ENCODE assay signal across 8 cellular contexts in genomic region chr21:20998456-20998789, GRCh38. TPM values are rescaled to one million over a fixed set of nuclear protein-coding genes. Genes with fewer than 3 reads are reported as not detected.
DNase-seq lines count a peak whose midpoint lies in the region; ATAC-seq and TF ChIP-seq lines count a peak whose summit lies in the region.

No MANE protein-coding gene starts in this region.

- H3K4me1 ChIP-seq in adrenal gland (replicated peaks in 1 of 2) (peaks cover 15 to 42% of the 10 kb centered on the region in 2 donors), right lobe of liver (no peaks in the 10 kb centered on the region)

- H3K27me3 ChIP-seq in adrenal gland (no peaks in the 10 kb centered on the region), right lobe of liver (peaks cover 4% of the 10 kb centered on the region in 2 donors)

- H3K36me3 ChIP-seq in adrenal gland (replicated peaks in 1 of 2): no peaks in the 10 kb centered on the region
- no peaks in the 10 kb centered on the region for H3K36me3 ChIP-seq in right lobe of liver

- H3K9me3 ChIP-seq in adrenal gland (replicated peaks in 1 of 3): no peaks in the 10 kb centered on the region
- H3K9me3 ChIP-seq in right lobe of liver: no peaks in the 10 kb centered on the region

- H3K36me3 Mint-ChIP-seq in activated naive CD4-positive, alpha-beta T cell treated with anti-CD3 and anti-CD28 coated beads, Interleukin-2, amount 10 ng/mL, durations not matched to agents 7 days and 5 days: no peaks in the 10 kb centered on the region
- H3K36me3 Mint-ChIP-seq in type B pancreatic cell: no peaks in the 10 kb centered on the region

- TF ChIP-seq CTCF in adrenal gland (IDR thresholded peaks at IDR 0.05) (peak in 1 of 6 experiments; percentile 1), right lobe of liver (IDR thresholded peaks at IDR 0.05) (no peak), type B pancreatic cell (conservative IDR thresholded peaks at IDR 0.05) (no peak)

- 0 to 3% (median 1%) methylated on average over 13 to 14 of the region's 14 CpGs for WGBS in adrenal gland, 4 donors
- 2% methylated on average over 7 of the region's 14 CpGs for WGBS in right lobe of liver (ENCODE audit: insufficient coverage, low coverage, low lambda C conversion rate, missing lambda C conversion rate)

- no peaks in the 10 kb centered on the region for H3K9me3 Mint-ChIP-seq in activated naive CD4-positive, alpha-beta T cell treated with anti-CD3 and anti-CD28 coated beads, Interleukin-2, amount 10 ng/mL, durations not matched to agents 7 days and 5 days
- no peaks in the 10 kb centered on the region for H3K9me3 Mint-ChIP-seq in type B pancreatic cell

- H3K27me3 Mint-ChIP-seq in activated naive CD4-positive, alpha-beta T cell treated with anti-CD3 and anti-CD28 coated beads, Interleukin-2, amount 10 ng/mL, durations not matched to agents 7 days and 5 days: peaks cover 29% of the 10 kb centered on the region
- H3K27me3 Mint-ChIP-seq in type B pancreatic cell: peaks cover 46% of the 10 kb centered on the region

- H3K4me3 Mint-ChIP-seq in activated naive CD4-positive, alpha-beta T cell treated with anti-CD3 and anti-CD28 coated beads, Interleukin-2, amount 10 ng/mL, durations not matched to agents 7 days and 5 days: peak overlapping the region; percentile 61
- peak overlapping the region; percentile 90 for H3K4me3 Mint-ChIP-seq in type B pancreatic cell

- H3K27ac ChIP-seq in adrenal gland (peak overlapping the region in 4 of 5 donors; percentile 28 to 82 (median 68)), right lobe of liver (no peak overlapping the region)

- H3K4me3 ChIP-seq in adrenal gland (peak overlapping the region in 3 of 4 donors; percentile 50 to 86 (median 56)), right lobe of liver (peak overlapping the region; percentile 17 to 45 (median 43))

- TF ChIP-seq POLR2A in adrenal gland (IDR thresholded peaks at IDR 0.05): no peak
- peak; percentile 14 for TF ChIP-seq POLR2A in right lobe of liver (IDR thresholded peaks at IDR 0.05)

- ATAC-seq in right lobe of liver: no peak

- CTCF ChIA-PET in activated naive CD4-positive, alpha-beta T cell treated with anti-CD3 and anti-CD28 coated beads, Interleukin-2, amount 10 ng/mL, durations not matched to agents 7 days and 5 days (lab: Charles Lee): no interaction called here

- no peak overlapping the region for H3K27ac Mint-ChIP-seq in activated naive CD4-positive, alpha-beta T cell treated with anti-CD3 and anti-CD28 coated beads, Interleukin-2, amount 10 ng/mL, durations not matched to agents 7 days and 5 days
- H3K27ac Mint-ChIP-seq in type B pancreatic cell: peak overlapping the region; percentile 83

- peaks cover 7% of the 10 kb centered on the region for H3K4me1 Mint-ChIP-seq in activated naive CD4-positive, alpha-beta T cell treated with anti-CD3 and anti-CD28 coated beads, Interleukin-2, amount 10 ng/mL, durations not matched to agents 7 days and 5 days
- H3K4me1 Mint-ChIP-seq in type B pancreatic cell (ENCODE audit: unreplicated experiment): peaks cover 4% of the 10 kb centered on the region

- intact Hi-C loops in adrenal gland (cut with DNase I): loop anchor here in 1 of 2 donors (10.0 kb wide), 1 partner anchor 1796 kb away; no protein-coding TSS in a partner anchor
- intact Hi-C loops in right lobe of liver (cut with DNase I): no loop called here

- DNase-seq in activated naive CD4-positive, alpha-beta T cell treated with anti-CD3 and anti-CD28 coated beads, Interleukin-2, amount 10 ng/mL, durations not matched to agents 7 days and 5 days: no peak
- DNase-seq in activated naive CD4-positive, alpha-beta T cell treated with Interleukin-2 at 50 U/mL for 16 hours: no peak
- no peak for DNase-seq in adrenal gland
- DNase-seq in right lobe of liver: no peak
- no peak for DNase-seq in type B pancreatic cell (ENCODE audit: extremely low spot score, unreplicated experiment)
- no peak for DNase-seq in amygdala (lab: John Stamatoyannopoulos, UW)
- no peak for DNase-seq in NCI-H526 treated with DMSO at 0.1 percent for 48 hours (lab: John Stamatoyannopoulos, UW)
- DNase-seq in NOMO-1 (lab: John Stamatoyannopoulos, UW; ENCODE audit: unreplicated experiment in 2 of 2): no peak

RNA-seq across cellular contexts. Expression of gene NCAM2, which starts 0.2 kb away (rescaled TPM):
- 10 to 100 TPM in 7 of 8 donors, 1 to 10 TPM in 1; 9.1 to 59.4 (median 23.9) TPM for total RNA-seq in adrenal gland
- polyA plus RNA-seq in adrenal gland: 10 to 100 TPM in 1 of 3 donors, 1 to 10 TPM in 2; 2.2 to 37.6 (median 2.5) TPM
- 1 to 10 TPM in 1 of 6 experiments, under 1 TPM in 3, not detected in 2; 0.38 to 1.4 (median 0.81) TPM for total RNA-seq in right lobe of liver
- 5.3 and 22.6 TPM in 2 replicates for total RNA-seq in type B pancreatic cell (ENCODE audit: low replicate concordance)

Comparison
In these comparisons a context has a peak if more than half of its experiments do, and no peak if none do; other contexts are left out.
1. H3K27ac ChIP-seq: peak in adrenal gland (4 of 5); none in right lobe of liver (0 of 3).